1 cellular context compared by ENCODE assay signal in the genomic region with DNA sequence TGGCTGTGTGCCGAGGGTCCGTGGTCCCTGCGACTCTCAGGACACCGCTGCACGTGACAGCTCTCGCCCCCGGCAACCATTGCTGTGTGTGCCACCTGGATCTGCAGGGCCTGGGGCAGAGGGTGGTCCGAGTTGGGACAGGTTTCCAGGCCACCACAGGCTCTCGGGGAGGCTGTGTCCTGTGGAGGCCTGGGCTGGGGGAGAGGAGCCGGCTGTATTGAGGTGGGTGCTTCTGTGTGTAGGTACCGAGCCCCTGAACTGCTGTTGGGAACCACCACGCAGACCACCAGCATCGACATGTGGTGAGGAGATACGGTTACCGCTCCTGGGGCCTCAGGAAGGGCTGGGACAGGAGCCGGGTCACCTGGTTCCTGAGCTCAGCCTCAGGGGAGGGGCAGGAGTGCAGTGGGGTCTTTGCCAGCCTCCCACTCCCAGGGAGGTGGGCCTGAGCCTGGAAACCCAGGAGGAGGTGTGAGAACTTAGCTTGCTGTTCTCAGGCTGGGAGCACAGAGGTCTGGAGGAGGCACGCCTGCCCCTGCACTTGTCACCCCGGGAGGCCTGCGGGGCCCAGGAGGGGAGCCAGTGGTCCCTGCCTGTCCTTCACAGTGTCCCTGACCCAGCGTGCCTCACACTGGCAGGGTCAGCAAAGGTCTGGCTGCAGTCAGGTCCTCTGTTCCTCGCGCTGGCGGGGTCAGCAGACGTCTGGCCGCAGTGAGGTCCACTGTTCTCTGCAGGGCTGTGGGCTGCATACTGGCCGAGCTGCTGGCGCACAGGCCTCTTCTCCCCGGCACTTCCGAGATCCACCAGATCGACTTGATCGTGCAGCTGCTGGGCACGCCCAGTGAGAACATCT.
TF ChIP-seq lines count a peak whose summit lies in the region.

No MANE protein-coding gene starts in this region.

TF ChIP-seq in HepG2, 621 proteins besides CTCF, POLR2A, EP300 and RAD21 (continued from another document and continues in another):
- TF ChIP-seq, protein P1, sequence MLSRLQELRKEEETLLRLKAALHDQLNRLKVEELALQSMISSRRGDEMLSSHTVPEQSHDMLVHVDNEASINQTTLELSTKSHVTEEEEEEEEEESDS (CRISPR knock-in tag; IDR thresholded peaks at IDR 0.05; ENCODE audit: borderline replicate concordance), result no peak
- no peak for TF ChIP-seq BRD4 (CRISPR knock-in tag; IDR thresholded peaks at IDR 0.05)
- peak; percentile 85; the same call in 1 of the 2 replicates for TF ChIP-seq NR2F2 (IDR thresholded peaks at IDR 0.05; ENCODE audit: borderline replicate concordance, low read depth)
- TF ChIP-seq ZNF431 (CRISPR knock-in tag; IDR thresholded peaks at IDR 0.05; ENCODE audit: borderline replicate concordance, low read depth), result peak; percentile 61; the same call in 1 of the 2 replicates
- no peak for TF ChIP-seq ZNF577 (CRISPR knock-in tag; IDR thresholded peaks at IDR 0.05; ENCODE audit: borderline replicate concordance, low read depth)
- no peak for TF ChIP-seq TOE1 (CRISPR knock-in tag; IDR thresholded peaks at IDR 0.05)
- no peak for TF ChIP-seq ZNF776 (CRISPR knock-in tag; IDR thresholded peaks at IDR 0.05)
- TF ChIP-seq RBFOX2 (IDR thresholded peaks at IDR 0.05; ENCODE audit: low read depth, low read length), result no peak
- no peak for TF ChIP-seq TGIF2 (CRISPR knock-in tag; IDR thresholded peaks at IDR 0.05)
- no peak for TF ChIP-seq ZNF432 (CRISPR knock-in tag; IDR thresholded peaks at IDR 0.05; ENCODE audit: borderline replicate concordance)
- TF ChIP-seq, protein P2, sequence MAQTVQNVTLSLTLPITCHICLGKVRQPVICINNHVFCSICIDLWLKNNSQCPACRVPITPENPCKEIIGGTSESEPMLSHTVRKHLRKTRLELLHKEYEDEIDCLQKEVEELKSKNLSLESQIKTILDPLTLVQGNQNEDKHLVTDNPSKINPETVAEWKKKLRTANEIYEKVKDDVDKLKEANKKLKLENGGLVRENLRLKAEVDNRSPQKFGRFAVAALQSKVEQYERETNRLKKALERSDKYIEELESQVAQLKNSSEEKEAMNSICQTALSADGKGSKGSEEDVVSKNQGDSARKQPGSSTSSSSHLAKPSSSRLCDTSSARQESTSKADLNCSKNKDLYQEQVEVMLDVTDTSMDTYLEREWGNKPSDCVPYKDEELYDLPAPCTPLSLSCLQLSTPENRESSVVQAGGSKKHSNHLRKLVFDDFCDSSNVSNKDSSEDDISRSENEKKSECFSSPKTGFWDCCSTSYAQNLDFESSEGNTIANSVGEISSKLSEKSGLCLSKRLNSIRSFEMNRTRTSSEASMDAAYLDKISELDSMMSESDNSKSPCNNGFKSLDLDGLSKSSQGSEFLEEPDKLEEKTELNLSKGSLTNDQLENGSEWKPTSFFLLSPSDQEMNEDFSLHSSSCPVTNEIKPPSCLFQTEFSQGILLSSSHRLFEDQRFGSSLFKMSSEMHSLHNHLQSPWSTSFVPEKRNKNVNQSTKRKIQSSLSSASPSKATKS (CRISPR knock-in tag; IDR thresholded peaks at IDR 0.05), result no peak
- TF ChIP-seq ZNF333 (CRISPR knock-in tag; IDR thresholded peaks at IDR 0.05; ENCODE audit: borderline replicate concordance), result no peak
- TF ChIP-seq ZIK1 (CRISPR knock-in tag; IDR thresholded peaks at IDR 0.05; ENCODE audit: borderline replicate concordance, low read depth), result no peak
- TF ChIP-seq ZBTB3 (CRISPR knock-in tag; IDR thresholded peaks at IDR 0.05; ENCODE audit: borderline replicate concordance, low read depth), result peak; percentile 52; the same call in 1 of the 2 replicates
- TF ChIP-seq FOXA3 (CRISPR knock-in tag; IDR thresholded peaks at IDR 0.05), result peak; percentile 47; the same call in 1 of the 2 replicates
- TF ChIP-seq, protein P3, sequence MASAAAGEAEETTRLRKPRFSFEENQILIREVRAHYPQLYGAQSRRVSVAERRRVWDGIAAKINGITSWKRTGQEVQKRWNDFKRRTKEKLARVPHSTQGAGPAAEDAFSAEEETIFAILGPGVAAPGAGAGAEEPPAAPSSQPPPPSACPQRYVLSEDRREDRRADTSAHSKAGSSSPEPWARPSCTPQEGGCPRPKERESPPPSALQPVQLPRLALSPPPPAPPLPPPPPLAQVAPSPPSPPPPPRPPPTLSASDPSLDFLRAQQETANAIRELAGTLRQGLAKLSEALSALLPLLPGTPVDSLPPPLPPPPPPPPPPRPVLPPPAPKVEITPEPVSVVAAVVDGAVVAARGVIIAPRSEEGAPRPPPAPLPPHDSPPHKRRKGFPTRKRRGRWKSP (CRISPR knock-in tag; IDR thresholded peaks at IDR 0.05), result no peak
- TF ChIP-seq TCF12 (IDR thresholded peaks at IDR 0.05), result no peak
- no peak for TF ChIP-seq TCF12 (CRISPR knock-in tag; IDR thresholded peaks at IDR 0.05)
- TF ChIP-seq FOXJ3 (CRISPR knock-in tag; IDR thresholded peaks at IDR 0.05; ENCODE audit: borderline replicate concordance), result no peak
- TF ChIP-seq TOPORS (CRISPR knock-in tag; IDR thresholded peaks at IDR 0.05), result peak; percentile 51
- TF ChIP-seq, protein P4, sequence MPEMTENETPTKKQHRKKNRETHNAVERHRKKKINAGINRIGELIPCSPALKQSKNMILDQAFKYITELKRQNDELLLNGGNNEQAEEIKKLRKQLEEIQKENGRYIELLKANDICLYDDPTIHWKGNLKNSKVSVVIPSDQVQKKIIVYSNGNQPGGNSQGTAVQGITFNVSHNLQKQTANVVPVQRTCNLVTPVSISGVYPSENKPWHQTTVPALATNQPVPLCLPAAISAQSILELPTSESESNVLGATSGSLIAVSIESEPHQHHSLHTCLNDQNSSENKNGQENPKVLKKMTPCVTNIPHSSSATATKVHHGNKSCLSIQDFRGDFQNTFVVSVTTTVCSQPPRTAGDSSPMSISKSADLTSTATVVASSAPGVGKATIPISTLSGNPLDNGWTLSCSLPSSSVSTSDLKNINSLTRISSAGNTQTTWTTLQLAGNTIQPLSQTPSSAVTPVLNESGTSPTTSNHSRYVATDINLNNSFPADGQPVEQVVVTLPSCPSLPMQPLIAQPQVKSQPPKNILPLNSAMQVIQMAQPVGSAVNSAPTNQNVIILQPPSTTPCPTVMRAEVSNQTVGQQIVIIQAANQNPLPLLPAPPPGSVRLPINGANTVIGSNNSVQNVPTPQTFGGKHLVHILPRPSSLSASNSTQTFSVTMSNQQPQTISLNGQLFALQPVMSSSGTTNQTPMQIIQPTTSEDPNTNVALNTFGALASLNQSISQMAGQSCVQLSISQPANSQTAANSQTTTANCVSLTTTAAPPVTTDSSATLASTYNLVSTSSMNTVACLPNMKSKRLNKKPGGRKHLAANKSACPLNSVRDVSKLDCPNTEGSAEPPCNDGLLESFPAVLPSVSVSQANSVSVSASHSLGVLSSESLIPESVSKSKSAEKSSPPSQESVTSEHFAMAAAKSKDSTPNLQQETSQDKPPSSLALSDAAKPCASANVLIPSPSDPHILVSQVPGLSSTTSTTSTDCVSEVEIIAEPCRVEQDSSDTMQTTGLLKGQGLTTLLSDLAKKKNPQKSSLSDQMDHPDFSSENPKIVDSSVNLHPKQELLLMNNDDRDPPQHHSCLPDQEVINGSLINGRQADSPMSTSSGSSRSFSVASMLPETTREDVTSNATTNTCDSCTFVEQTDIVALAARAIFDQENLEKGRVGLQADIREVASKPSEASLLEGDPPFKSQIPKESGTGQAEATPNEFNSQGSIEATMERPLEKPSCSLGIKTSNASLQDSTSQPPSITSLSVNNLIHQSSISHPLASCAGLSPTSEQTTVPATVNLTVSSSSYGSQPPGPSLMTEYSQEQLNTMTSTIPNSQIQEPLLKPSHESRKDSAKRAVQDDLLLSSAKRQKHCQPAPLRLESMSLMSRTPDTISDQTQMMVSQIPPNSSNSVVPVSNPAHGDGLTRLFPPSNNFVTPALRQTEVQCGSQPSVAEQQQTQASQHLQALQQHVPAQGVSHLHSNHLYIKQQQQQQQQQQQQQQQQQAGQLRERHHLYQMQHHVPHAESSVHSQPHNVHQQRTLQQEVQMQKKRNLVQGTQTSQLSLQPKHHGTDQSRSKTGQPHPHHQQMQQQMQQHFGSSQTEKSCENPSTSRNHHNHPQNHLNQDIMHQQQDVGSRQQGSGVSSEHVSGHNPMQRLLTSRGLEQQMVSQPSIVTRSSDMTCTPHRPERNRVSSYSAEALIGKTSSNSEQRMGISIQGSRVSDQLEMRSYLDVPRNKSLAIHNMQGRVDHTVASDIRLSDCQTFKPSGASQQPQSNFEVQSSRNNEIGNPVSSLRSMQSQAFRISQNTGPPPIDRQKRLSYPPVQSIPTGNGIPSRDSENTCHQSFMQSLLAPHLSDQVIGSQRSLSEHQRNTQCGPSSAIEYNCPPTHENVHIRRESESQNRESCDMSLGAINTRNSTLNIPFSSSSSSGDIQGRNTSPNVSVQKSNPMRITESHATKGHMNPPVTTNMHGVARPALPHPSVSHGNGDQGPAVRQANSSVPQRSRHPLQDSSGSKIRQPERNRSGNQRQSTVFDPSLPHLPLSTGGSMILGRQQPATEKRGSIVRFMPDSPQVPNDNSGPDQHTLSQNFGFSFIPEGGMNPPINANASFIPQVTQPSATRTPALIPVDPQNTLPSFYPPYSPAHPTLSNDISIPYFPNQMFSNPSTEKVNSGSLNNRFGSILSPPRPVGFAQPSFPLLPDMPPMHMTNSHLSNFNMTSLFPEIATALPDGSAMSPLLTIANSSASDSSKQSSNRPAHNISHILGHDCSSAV (CRISPR knock-in tag; IDR thresholded peaks at IDR 0.05; ENCODE audit: borderline replicate concordance), result no peak; the same call in 1 of the 2 replicates
- TF ChIP-seq ZNF891 (CRISPR knock-in tag; IDR thresholded peaks at IDR 0.05), result no peak
- TF ChIP-seq ZNF878 (CRISPR knock-in tag; IDR thresholded peaks at IDR 0.05), result no peak
- no peak for TF ChIP-seq ZNF616 (CRISPR knock-in tag; IDR thresholded peaks at IDR 0.05; ENCODE audit: low read depth)
- peak; percentile 82 for TF ChIP-seq ZBTB7B (CRISPR knock-in tag; IDR thresholded peaks at IDR 0.05)
- no peak for TF ChIP-seq MAFF (IDR thresholded peaks at IDR 0.05; ENCODE audit: low read depth, low read length)
- TF ChIP-seq ERF (CRISPR knock-in tag; IDR thresholded peaks at IDR 0.05), result no peak
- TF ChIP-seq ATRX (CRISPR knock-in tag; IDR thresholded peaks at IDR 0.05; ENCODE audit: borderline replicate concordance), result no peak
- TF ChIP-seq ARNT (IDR thresholded peaks at IDR 0.05), result no peak
- TF ChIP-seq ZNF367 (CRISPR knock-in tag; IDR thresholded peaks at IDR 0.05; ENCODE audit: borderline replicate concordance), result no peak
- TF ChIP-seq PHF21A (CRISPR knock-in tag; IDR thresholded peaks at IDR 0.05), result no peak; the same call in 1 of the 2 replicates
- no peak for TF ChIP-seq ZNF614 (CRISPR knock-in tag; IDR thresholded peaks at IDR 0.05; ENCODE audit: borderline replicate concordance)
- TF ChIP-seq ZBTB38 (CRISPR knock-in tag; IDR thresholded peaks at IDR 0.05), result peak; percentile 92
- TF ChIP-seq ZNF83 (CRISPR knock-in tag; IDR thresholded peaks at IDR 0.05; ENCODE audit: borderline replicate concordance), result 0 out of 2 replicates have a peak, but pooled peaks have one; percentile 1
- no peak for TF ChIP-seq KLF6 (CRISPR knock-in tag; IDR thresholded peaks at IDR 0.05)
- peak; percentile 67 for TF ChIP-seq GATAD2A (CRISPR knock-in tag; IDR thresholded peaks at IDR 0.05)
- TF ChIP-seq, protein P5, sequence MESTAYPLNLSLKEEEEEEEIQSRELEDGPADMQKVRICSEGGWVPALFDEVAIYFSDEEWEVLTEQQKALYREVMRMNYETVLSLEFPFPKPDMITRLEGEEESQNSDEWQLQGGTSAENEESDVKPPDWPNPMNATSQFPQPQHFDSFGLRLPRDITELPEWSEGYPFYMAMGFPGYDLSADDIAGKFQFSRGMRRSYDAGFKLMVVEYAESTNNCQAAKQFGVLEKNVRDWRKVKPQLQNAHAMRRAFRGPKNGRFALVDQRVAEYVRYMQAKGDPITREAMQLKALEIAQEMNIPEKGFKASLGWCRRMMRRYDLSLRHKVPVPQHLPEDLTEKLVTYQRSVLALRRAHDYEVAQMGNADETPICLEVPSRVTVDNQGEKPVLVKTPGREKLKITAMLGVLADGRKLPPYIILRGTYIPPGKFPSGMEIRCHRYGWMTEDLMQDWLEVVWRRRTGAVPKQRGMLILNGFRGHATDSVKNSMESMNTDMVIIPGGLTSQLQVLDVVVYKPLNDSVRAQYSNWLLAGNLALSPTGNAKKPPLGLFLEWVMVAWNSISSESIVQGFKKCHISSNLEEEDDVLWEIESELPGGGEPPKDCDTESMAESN (CRISPR knock-in tag; conservative IDR thresholded peaks at IDR 0.05), result no peak
- no peak for TF ChIP-seq ZNF124 (CRISPR knock-in tag; IDR thresholded peaks at IDR 0.05)
- TF ChIP-seq FOSL1 (CRISPR knock-in tag; IDR thresholded peaks at IDR 0.05; ENCODE audit: borderline replicate concordance), result no peak
- TF ChIP-seq, protein P6, sequence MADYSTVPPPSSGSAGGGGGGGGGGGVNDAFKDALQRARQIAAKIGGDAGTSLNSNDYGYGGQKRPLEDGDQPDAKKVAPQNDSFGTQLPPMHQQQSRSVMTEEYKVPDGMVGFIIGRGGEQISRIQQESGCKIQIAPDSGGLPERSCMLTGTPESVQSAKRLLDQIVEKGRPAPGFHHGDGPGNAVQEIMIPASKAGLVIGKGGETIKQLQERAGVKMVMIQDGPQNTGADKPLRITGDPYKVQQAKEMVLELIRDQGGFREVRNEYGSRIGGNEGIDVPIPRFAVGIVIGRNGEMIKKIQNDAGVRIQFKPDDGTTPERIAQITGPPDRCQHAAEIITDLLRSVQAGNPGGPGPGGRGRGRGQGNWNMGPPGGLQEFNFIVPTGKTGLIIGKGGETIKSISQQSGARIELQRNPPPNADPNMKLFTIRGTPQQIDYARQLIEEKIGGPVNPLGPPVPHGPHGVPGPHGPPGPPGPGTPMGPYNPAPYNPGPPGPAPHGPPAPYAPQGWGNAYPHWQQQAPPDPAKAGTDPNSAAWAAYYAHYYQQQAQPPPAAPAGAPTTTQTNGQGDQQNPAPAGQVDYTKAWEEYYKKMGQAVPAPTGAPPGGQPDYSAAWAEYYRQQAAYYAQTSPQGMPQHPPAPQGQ (CRISPR knock-in tag; IDR thresholded peaks at IDR 0.05; ENCODE audit: borderline replicate concordance), result no peak
- TF ChIP-seq NKX3-1 (CRISPR knock-in tag; IDR thresholded peaks at IDR 0.05), result no peak
- TF ChIP-seq TCF7 (IDR thresholded peaks at IDR 0.05; ENCODE audit: low read depth), result no peak
- TF ChIP-seq REL (CRISPR knock-in tag; conservative IDR thresholded peaks at IDR 0.05), result no peak
- TF ChIP-seq NR1H2 (CRISPR knock-in tag; IDR thresholded peaks at IDR 0.05; ENCODE audit: borderline replicate concordance, low read depth), result peak; percentile 37; the same call in 1 of the 2 replicates
- TF ChIP-seq ATF1 (CRISPR knock-in tag; IDR thresholded peaks at IDR 0.05), result no peak
- TF ChIP-seq KDM6A (CRISPR knock-in tag; IDR thresholded peaks at IDR 0.05; ENCODE audit: low read depth), result no peak
- TF ChIP-seq ZNF430 (CRISPR knock-in tag; IDR thresholded peaks at IDR 0.05), result no peak
- TF ChIP-seq, protein P7, sequence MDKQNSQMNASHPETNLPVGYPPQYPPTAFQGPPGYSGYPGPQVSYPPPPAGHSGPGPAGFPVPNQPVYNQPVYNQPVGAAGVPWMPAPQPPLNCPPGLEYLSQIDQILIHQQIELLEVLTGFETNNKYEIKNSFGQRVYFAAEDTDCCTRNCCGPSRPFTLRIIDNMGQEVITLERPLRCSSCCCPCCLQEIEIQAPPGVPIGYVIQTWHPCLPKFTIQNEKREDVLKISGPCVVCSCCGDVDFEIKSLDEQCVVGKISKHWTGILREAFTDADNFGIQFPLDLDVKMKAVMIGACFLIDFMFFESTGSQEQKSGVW (CRISPR knock-in tag; IDR thresholded peaks at IDR 0.05; ENCODE audit: borderline replicate concordance), result no peak
- TF ChIP-seq, protein P8, sequence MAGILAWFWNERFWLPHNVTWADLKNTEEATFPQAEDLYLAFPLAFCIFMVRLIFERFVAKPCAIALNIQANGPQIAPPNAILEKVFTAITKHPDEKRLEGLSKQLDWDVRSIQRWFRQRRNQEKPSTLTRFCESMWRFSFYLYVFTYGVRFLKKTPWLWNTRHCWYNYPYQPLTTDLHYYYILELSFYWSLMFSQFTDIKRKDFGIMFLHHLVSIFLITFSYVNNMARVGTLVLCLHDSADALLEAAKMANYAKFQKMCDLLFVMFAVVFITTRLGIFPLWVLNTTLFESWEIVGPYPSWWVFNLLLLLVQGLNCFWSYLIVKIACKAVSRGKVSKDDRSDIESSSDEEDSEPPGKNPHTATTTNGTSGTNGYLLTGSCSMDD (CRISPR knock-in tag; IDR thresholded peaks at IDR 0.05), result no peak
